Comparison of ENCODE assay signal across 24 cellular contexts in genomic region chr19:32909257-32909656, GRCh38. TPM values are rescaled to one million over a fixed set of nuclear protein-coding genes. Genes with fewer than 3 reads are reported as not detected.
"Had no signal": no experiment of that assay in that cellular context is flagged by ENCODE, and none has a peak within 500 bp of the region (broad histone marks: within the 10 kb centered on the region; RNA-seq: fewer than 3 reads in every experiment).

No MANE protein-coding gene starts in this region.

- H3K27ac ChIP-seq: ascending aorta, body of pancreas, Peyer's patch, SJSA1 had no signal

- DNase-seq: activated CD4-positive, alpha-beta T cell treated with anti-CD3 and anti-CD28 coated beads for 4 hours; activated CD8-positive, alpha-beta memory T cell treated with anti-CD3 and anti-CD28 coated beads, Interleukin-2, amount 50 U/mL, for 4 hours; activated CD8-positive, alpha-beta T cell treated with anti-CD3 and anti-CD28 coated beads for 36 hours; activated effector memory CD4-positive, alpha-beta T cell treated with Interleukin-2 at 50 U/mL for 16 hours; activated naive CD4-positive, alpha-beta T cell; amniotic stem cell; body of pancreas; central memory CD4-positive, alpha-beta T cell; Karpas-422; NCI-H1105 treated with DMSO at 0.1 percent for 48 hours; NCI-H1436 treated with DMSO at 0.1 percent for 48 hours; NCI-H187; NCI-H2081; NCI-H510A treated with DMSO at 0.1 percent for 48 hours; NCI-H69; NK-92 treated with Interleukin-12 subunit alpha and Interleukin-12 subunit beta, amount 100 ng/mL, for 24 hours; Peyer's patch; SHP77; T-cell; T-helper 2 cell; T1000 had no signal

- H3K9me3 ChIP-seq: body of pancreas, Peyer's patch, SJSA1 had no signal

- H3K4me1 ChIP-seq: ascending aorta, body of pancreas, Peyer's patch had no signal

- H3K4me3 ChIP-seq: ascending aorta, body of pancreas, Peyer's patch, SJSA1 had no signal

- H3K27me3 ChIP-seq: ascending aorta, body of pancreas, Peyer's patch, SJSA1 had no signal

- ATAC-seq: activated CD4-positive, CD25-positive, alpha-beta regulatory T cell treated with anti-CD3 and anti-CD28 coated beads, Interleukin-2, amount 50 U/mL, for 24 hours; activated CD8-positive, alpha-beta T cell treated with anti-CD3 and anti-CD28 coated beads for 36 hours; body of pancreas; T-cell had no signal

RNA-seq across cellular contexts. Expression of gene SLC7A9, which starts 39.7 kb away (rescaled TPM):
- total RNA-seq: activated CD8-positive, alpha-beta T cell treated with anti-CD3 and anti-CD28 coated beads for 36 hours; ascending aorta; body of pancreas; SJSA1 had no signal
